ENCODE assay signal across 17 cellular contexts in genomic region chr19:18969953-18970659, GRCh38. TPM values are rescaled to one million over a fixed set of nuclear protein-coding genes. Genes with fewer than 3 reads are reported as not detected.
DNase-seq lines count a peak whose midpoint lies in the region; ATAC-seq and TF ChIP-seq lines count a peak whose summit lies in the region.
"Had no signal": no experiment of that assay in that cellular context is flagged by ENCODE, and none has a peak within 500 bp of the region (broad histone marks: within the 10 kb centered on the region; RNA-seq: fewer than 3 reads in every experiment).

No MANE protein-coding gene starts in this region.

- peak overlapping the region; percentile 63 for H2AK5ac ChIP-seq in IMR-90 (ENCODE audit: low read depth, low read length)

- H2BK5ac ChIP-seq in IMR-90 (ENCODE audit: low read depth, low read length, poor library complexity, severe bottlenecking) = peak overlapping the region; percentile 44

- no peak for DNase-seq in IMR-90
- no peak for DNase-seq in SK-N-SH
- DNase-seq in fibroblast of gingiva (ENCODE audit: low read depth) = peak; percentile 13
- no peak for DNase-seq in spleen
- no peak for DNase-seq in CD1c-positive myeloid dendritic cell (ENCODE audit: extremely low spot score)
- no peak for DNase-seq in neural progenitor cell (ENCODE audit: low spot score)
- DNase-seq in NCI-H526 (lab: John Stamatoyannopoulos, UW) = no peak
- no peak for DNase-seq in tibial artery
- DNase-seq: activated CD4-positive, alpha-beta T cell treated with anti-CD3 and anti-CD28 coated beads for 1 hour; activated CD8-positive, alpha-beta memory T cell treated with anti-CD3 and anti-CD28 coated beads, Interleukin-2, amount 50 U/mL, for 4 hours; activated naive CD4-positive, alpha-beta T cell treated with anti-CD3 and anti-CD28 coated beads, Interleukin-2, amount 10 ng/mL, durations not matched to agents 7 days and 5 days; CD8-positive, alpha-beta T cell; effector CD4-positive, alpha-beta T cell had no signal

- H3K4me3 ChIP-seq in IMR-90 (ENCODE audit: insufficient read depth, low read depth, low read length) = no peak overlapping the region
- peak overlapping the region in 1 of 2 experiments; percentile 41; a peak in 1 of 4 replicates for H3K4me3 ChIP-seq in SK-N-SH (ENCODE audit: low read depth in 2 of 2, low read length in 1 of 2)
- H3K4me3 ChIP-seq in spleen = no peak overlapping the region
- H3K4me3 ChIP-seq in neural progenitor cell = no peak overlapping the region
- no peak overlapping the region for H3K4me3 ChIP-seq in tibial artery
- H3K4me3 ChIP-seq: gastroesophageal sphincter, HAP-1 had no signal

- H3K9me3 Mint-ChIP-seq in neural progenitor cell = no peaks in the 10 kb centered on the region
- H3K9me3 Mint-ChIP-seq: activated naive CD4-positive, alpha-beta T cell treated with anti-CD3 and anti-CD28 coated beads, Interleukin-2, amount 10 ng/mL, durations not matched to agents 7 days and 5 days; stimulated activated naive CD8-positive, alpha-beta T cell treated with anti-CD3 and anti-CD28 coated beads, Interleukin-15, Interleukin-2, amounts not matched to agents 100 ng/mL and 50 ng/mL, for 24 hours; T-helper 1 cell treated with Interleukin-12 subunit alpha and Interleukin-12 subunit beta and Interleukin-4 antibody, amounts not matched to agents 30 μg/mL and 1 μg/mL, for 36 hours had no signal

- H3K4me1 Mint-ChIP-seq in neural progenitor cell = peaks cover 6% of the 10 kb centered on the region

- TF ChIP-seq CTCF in IMR-90 (conservative IDR thresholded peaks at IDR 0.05; ENCODE audit: low read depth, low read length) (no peak), SK-N-SH (IDR thresholded peaks at IDR 0.05) (no peak), spleen (IDR thresholded peaks at IDR 0.05 in 8 of 11, conservative IDR thresholded peaks at IDR 0.05 in 3 of 11) (no peak), neural progenitor cell (IDR thresholded peaks at IDR 0.05) (no peak), tibial artery (IDR thresholded peaks at IDR 0.05) (no peak)

- no peak for TF ChIP-seq POLR2A in IMR-90 (IDR thresholded peaks at IDR 0.05; ENCODE audit: low read depth, low read length)
- TF ChIP-seq POLR2A in spleen (IDR thresholded peaks at IDR 0.05) = no peak

- H3K9me3 ChIP-seq in IMR-90 (ENCODE audit: control insufficient read depth, insufficient read depth, low read length) (no peaks in the 10 kb centered on the region), SK-N-SH (no peaks in the 10 kb centered on the region), spleen (peaks cover 0 to 5% (median 0%) of the 10 kb centered on the region in 8 donors), neural progenitor cell (ENCODE audit: low read depth) (no peaks in the 10 kb centered on the region), tibial artery (no peaks in the 10 kb centered on the region)
- H3K9me3 ChIP-seq: gastroesophageal sphincter, HAP-1 had no signal

- H2BK120ac ChIP-seq in IMR-90 (ENCODE audit: low read depth, low read length) = peak overlapping the region; percentile 88

- H2AK9ac ChIP-seq in IMR-90 (replicated peaks; ENCODE audit: low read depth, low read length, poor library complexity) = peak overlapping the region; percentile 91

- intact Hi-C loops in IMR-90 (cut with micrococcal nuclease) = no loop called here
- intact Hi-C loops in spleen (cut with DNase I; ENCODE audit: low total_unique reads) = no loop called here
- intact Hi-C loops in tibial artery (cut with DNase I; ENCODE audit: low total_unique reads) = no loop called here

- in situ Hi-C loops in IMR-90 (cut with MboI; ENCODE audit: low sequenced_read_pairs) = no loop called here

- H3K4me2 ChIP-seq in IMR-90 (ENCODE audit: low read depth, low read length) (no peak overlapping the region), SK-N-SH (peak overlapping the region; percentile 67), neural progenitor cell (no peak overlapping the region)

- H3K14ac ChIP-seq in IMR-90 (replicated peaks; ENCODE audit: low read depth, low read length) = peak overlapping the region; percentile 58; the same call in 1 of the 2 replicates

- H3K9ac ChIP-seq in IMR-90 (ENCODE audit: low read depth, low read length) (0 out of 2 replicates have a peak overlapping the region, but pooled peaks have one; percentile 31), SK-N-SH (peak overlapping the region; percentile 57; the same call in 1 of the 2 replicates), neural progenitor cell (no peak overlapping the region)

- peak overlapping the region; percentile 14; the same call in 1 of the 2 replicates for H4K5ac ChIP-seq in IMR-90 (ENCODE audit: low read depth, low read length)

- H3K4ac ChIP-seq in IMR-90 (ENCODE audit: low read depth, low read length) = peak overlapping the region; percentile 82

- H2BK20ac ChIP-seq in IMR-90 (ENCODE audit: low read depth, low read length) = peak overlapping the region; percentile 57

- H3F3A ChIP-seq in SK-N-SH (replicated peaks; ENCODE audit: insufficient read depth) (peaks cover 18% of the 10 kb centered on the region), neural progenitor cell (ENCODE audit: low read depth) (peaks cover 5% of the 10 kb centered on the region)

- peak overlapping the region; percentile 60; the same call in 1 of the 3 replicates for H2BK15ac ChIP-seq in IMR-90 (ENCODE audit: low read depth, low read length)

- peak overlapping the region in 1 of 2 experiments; percentile 48; a peak in 2 of 4 replicates for H4K8ac ChIP-seq in IMR-90 (ENCODE audit: low read depth in 2 of 2, low read length in 2 of 2)

- H4K91ac ChIP-seq in IMR-90 (ENCODE audit: insufficient read depth, low read depth, low read length) = peak overlapping the region; percentile 38

- H3K36me3 Mint-ChIP-seq in neural progenitor cell = no peaks in the 10 kb centered on the region
- H3K36me3 Mint-ChIP-seq: activated naive CD4-positive, alpha-beta T cell treated with anti-CD3 and anti-CD28 coated beads, Interleukin-2, amount 10 ng/mL, durations not matched to agents 7 days and 5 days; CD8-positive, alpha-beta T cell had no signal

- H3K4me1 ChIP-seq in IMR-90 (ENCODE audit: control insufficient read depth, insufficient read depth, low read length) (peaks cover 12% of the 10 kb centered on the region), SK-N-SH (ENCODE audit: control insufficient read depth in 1 of 2, insufficient read depth in 2 of 2, low read depth in 1 of 2, low read length in 1 of 2) (peaks cover 0 to 15% of the 10 kb centered on the region in 2 experiments; a peak in 2 of 4 replicates), spleen (peaks cover 0 to 79% (median 48%) of the 10 kb centered on the region in 6 donors), neural progenitor cell (no peaks in the 10 kb centered on the region), tibial artery (peaks cover 0 to 14% (median 4%) of the 10 kb centered on the region in 4 donors)

- H3K23ac ChIP-seq in IMR-90 (ENCODE audit: low read depth, low read length) = peak overlapping the region; percentile 24; the same call in 1 of the 2 replicates

- H3K27ac ChIP-seq in IMR-90 (ENCODE audit: insufficient read depth, low read length) = peak overlapping the region; percentile 39; the same call in 1 of the 2 replicates
- peak overlapping the region in 1 of 2 experiments; percentile 92; a peak in 2 of 4 replicates for H3K27ac ChIP-seq in SK-N-SH (ENCODE audit: low read depth in 2 of 2, low read length in 1 of 2)
- peak overlapping the region in 6 of 8 donors; percentile 77 to 91 (median 88) for H3K27ac ChIP-seq in spleen
- H3K27ac ChIP-seq in neural progenitor cell = no peak overlapping the region
- no peak overlapping the region for H3K27ac ChIP-seq in tibial artery

- no peaks in the 10 kb centered on the region for H3K79me1 ChIP-seq in IMR-90 (ENCODE audit: low read depth in 1 of 2, low read length in 2 of 2)

- 96% methylated on average over 6 of the region's 13 CpGs; no CpG with 5 or more reads in 1 of the 2 experiments for WGBS in IMR-90 (ENCODE audit: extremely low coverage in 2 of 2, insufficient read length in 1 of 2), 2 experiments
- 75% methylated on average over 13 of the region's 13 CpGs for WGBS in SK-N-SH (ENCODE audit: low lambda C conversion rate)
- 76 to 90% (median 82%) methylated on average over 13 of the region's 13 CpGs for WGBS in spleen, 5 donors

- no peak overlapping the region for H3K4me3 Mint-ChIP-seq in neural progenitor cell
- H3K4me3 Mint-ChIP-seq: activated naive CD4-positive, alpha-beta T cell treated with anti-CD3 and anti-CD28 coated beads, Interleukin-2, amount 10 ng/mL, durations not matched to agents 7 days and 5 days; CD8-positive, alpha-beta T cell; stimulated activated naive CD8-positive, alpha-beta T cell treated with anti-CD3 and anti-CD28 coated beads, Interleukin-15, Interleukin-2, amounts not matched to agents 100 ng/mL and 50 ng/mL, for 24 hours; T-helper 1 cell treated with Interleukin-12 subunit alpha and Interleukin-12 subunit beta and Interleukin-4 antibody, amounts not matched to agents 30 μg/mL and 1 μg/mL, for 36 hours had no signal

- H3K79me2 ChIP-seq in SK-N-SH (ENCODE audit: insufficient read depth) (no peaks in the 10 kb centered on the region), neural progenitor cell (ENCODE audit: low read depth) (no peaks in the 10 kb centered on the region)

- TF ChIP-seq RAD21 in IMR-90 (IDR thresholded peaks at IDR 0.05; ENCODE audit: low read length) (no peak), SK-N-SH (IDR thresholded peaks at IDR 0.05; ENCODE audit: low read length) (no peak)

- no TSS peak for BruUV-seq in IMR-90 (replicated peaks; lab: Mats Ljungman, UMichigan)

- POLR2A ChIA-PET in IMR-90 (lab: Charles Lee; ENCODE audit: unreplicated experiment) = no interaction called here
- POLR2A ChIA-PET in SK-N-SH (lab: Yijun Ruan, JAX) = no interaction called here

- H4K20me1 ChIP-seq in IMR-90 (ENCODE audit: insufficient read depth, low read length) = no peaks in the 10 kb centered on the region
- no peaks in the 10 kb centered on the region for H4K20me1 ChIP-seq in SK-N-SH (ENCODE audit: insufficient read depth)
- H4K20me1 ChIP-seq in neural progenitor cell (ENCODE audit: low read depth) = no peaks in the 10 kb centered on the region

- no peak for TF ChIP-seq EP300 in SK-N-SH (IDR thresholded peaks at IDR 0.05; ENCODE audit: borderline replicate concordance in 1 of 2, low read depth in 1 of 2, low read length in 1 of 2)

- H3K27me3 ChIP-seq in IMR-90 (ENCODE audit: control insufficient read depth, insufficient read depth, low read length) = no peaks in the 10 kb centered on the region
- H3K27me3 ChIP-seq in SK-N-SH (ENCODE audit: insufficient read depth) = no peaks in the 10 kb centered on the region
- H3K27me3 ChIP-seq in spleen (replicated peaks in 1 of 7) = peaks cover 0 to 15% (median 0%) of the 10 kb centered on the region in 7 donors
- no peaks in the 10 kb centered on the region for H3K27me3 ChIP-seq in neural progenitor cell
- no peaks in the 10 kb centered on the region for H3K27me3 ChIP-seq in tibial artery

- no peaks in the 10 kb centered on the region for H3K9me2 ChIP-seq in SK-N-SH

- peak overlapping the region; percentile 79 for H2AFZ ChIP-seq in IMR-90 (replicated peaks; ENCODE audit: low read length, poor library complexity)
- H2AFZ ChIP-seq in SK-N-SH (ENCODE audit: low read depth) = peak overlapping the region; percentile 83
- H2AFZ ChIP-seq in neural progenitor cell (replicated peaks) = no peak overlapping the region

- ATAC-seq in IMR-90 (ENCODE audit: low read depth) = peak; percentile 7
- ATAC-seq: CD8-positive, alpha-beta T cell had no signal

- H3K36me3 ChIP-seq in IMR-90 (ENCODE audit: control insufficient read depth, insufficient read depth, low read length) (no peaks in the 10 kb centered on the region), SK-N-SH (replicated peaks in 1 of 2; ENCODE audit: control insufficient read depth in 1 of 2, insufficient read depth in 2 of 2, low read length in 1 of 2) (no peaks in the 10 kb centered on the region), spleen (no peaks in the 10 kb centered on the region), neural progenitor cell (no peaks in the 10 kb centered on the region), tibial artery (no peaks in the 10 kb centered on the region)
- H3K36me3 ChIP-seq: gastroesophageal sphincter, HAP-1 had no signal

- H3K56ac ChIP-seq in IMR-90 (ENCODE audit: extremely low read depth, insufficient read depth, low read length) = no peak overlapping the region

- CTCF ChIA-PET in IMR-90 (lab: Yijun Ruan, JAX) = no interaction called here
- CTCF ChIA-PET in SK-N-SH (lab: Yijun Ruan, JAX) = no interaction called here

- H3K27ac Mint-ChIP-seq in neural progenitor cell = no peak overlapping the region
- H3K27ac Mint-ChIP-seq: activated naive CD4-positive, alpha-beta T cell treated with anti-CD3 and anti-CD28 coated beads, Interleukin-2, amount 10 ng/mL, durations not matched to agents 7 days and 5 days; CD8-positive, alpha-beta T cell; stimulated activated naive CD8-positive, alpha-beta T cell treated with anti-CD3 and anti-CD28 coated beads, Interleukin-15, Interleukin-2, amounts not matched to agents 100 ng/mL and 50 ng/mL, for 24 hours; T-helper 1 cell treated with Interleukin-12 subunit alpha and Interleukin-12 subunit beta and Interleukin-4 antibody, amounts not matched to agents 30 μg/mL and 1 μg/mL, for 36 hours had no signal

- H3K27me3 Mint-ChIP-seq in neural progenitor cell (ENCODE audit: insufficient read depth, low read depth) = peaks cover 5% of the 10 kb centered on the region

- peak overlapping the region; percentile 29; the same call in 1 of the 2 replicates for H3K18ac ChIP-seq in IMR-90 (ENCODE audit: low read depth, low read length)

- dilution Hi-C loops in IMR-90 (cut with HindIII; ENCODE audit: low sequenced_read_pairs, unreplicated experiment) = no loop called here

- H3K9me1 ChIP-seq in IMR-90 (ENCODE audit: insufficient read depth, low read length) = no peaks in the 10 kb centered on the region

RNA-seq across cellular contexts. Expression of gene HOMER3, which starts 29.1 kb away (rescaled TPM):
- total RNA-seq in IMR-90 (2012; rRNA removed) (50.8 and 53.4 TPM in 2 replicates), spleen (100 to 1,000 TPM in 2 of 7 donors, 10 to 100 TPM in 5; 23.0 to 197 (median 80.0) TPM), neural progenitor cell (ENCODE audit: low replicate concordance) (28.2 and 66.9 TPM in 2 replicates)
- polyA plus RNA-seq in IMR-90 (2012; rRNA removed) (77.0 and 84.5 TPM in 2 replicates), SK-N-SH (2012; rRNA removed) (81.0 and 83.0 TPM in 2 replicates), spleen (100 to 1,000 TPM in 2 of 3 donors, 10 to 100 TPM in 1; 22.4 to 279 (median 148) TPM)
- 102 and 137 TPM in 2 replicates for polyA plus RNA-seq in IMR-90 (2012; cell fraction: cytosol; rRNA removed)
- polyA plus RNA-seq in IMR-90 (2012; cell fraction: nucleus; rRNA removed; ENCODE audit: low replicate concordance) = 80.0 and 184 TPM in 2 replicates
- 47.0 and 68.7 TPM in 2 replicates for polyA plus RNA-seq in SK-N-SH (2012; cell fraction: cytosol; rRNA removed)
- 122 and 185 TPM in 2 replicates for polyA plus RNA-seq in SK-N-SH (2012; cell fraction: nucleus; rRNA removed)

RNA-seq across cellular contexts. Expression of gene DDX49, which starts 50.6 kb away (rescaled TPM):
- total RNA-seq in IMR-90 (2012; rRNA removed) = 50.9 and 55.8 TPM in 2 replicates
- 52.1 and 61.9 TPM in 2 replicates for polyA plus RNA-seq in IMR-90 (2012; rRNA removed)
- polyA plus RNA-seq in IMR-90 (2012; cell fraction: cytosol; rRNA removed) = 52.5 and 65.2 TPM in 2 replicates
- polyA plus RNA-seq in IMR-90 (2012; cell fraction: nucleus; rRNA removed; ENCODE audit: low replicate concordance) = 50.7 and 114 TPM in 2 replicates
- polyA plus RNA-seq in SK-N-SH (2012; rRNA removed) = 81.7 and 86.8 TPM in 2 replicates
- polyA plus RNA-seq in SK-N-SH (2012; cell fraction: cytosol; rRNA removed) = 47.6 and 65.1 TPM in 2 replicates
- polyA plus RNA-seq in SK-N-SH (2012; cell fraction: nucleus; rRNA removed) = 104 and 112 TPM in 2 replicates
- total RNA-seq in spleen = 10 to 100 TPM; 31.0 to 42.6 (median 34.8) TPM
- 10 to 100 TPM; 37.4 to 48.0 (median 38.7) TPM for polyA plus RNA-seq in spleen
- total RNA-seq in neural progenitor cell (ENCODE audit: low replicate concordance) = 19.9 and 23.4 TPM in 2 replicates

RNA-seq across cellular contexts. Expression of gene COPE, which starts 50.9 kb away (rescaled TPM):
- total RNA-seq in IMR-90 (2012; rRNA removed) (310 and 347 TPM in 2 replicates), spleen (100 to 1,000 TPM; 135 to 261 (median 158) TPM), neural progenitor cell (ENCODE audit: low replicate concordance) (95.2 and 225 TPM in 2 replicates)
- polyA plus RNA-seq in IMR-90 (2012; rRNA removed) (461 and 500 TPM in 2 replicates), SK-N-SH (2012; rRNA removed) (412 and 450 TPM in 2 replicates), spleen (100 to 1,000 TPM; 164 to 248 (median 196) TPM)
- polyA plus RNA-seq in IMR-90 (2012; cell fraction: cytosol; rRNA removed) = 350 and 779 TPM in 2 replicates
- polyA plus RNA-seq in IMR-90 (2012; cell fraction: nucleus; rRNA removed; ENCODE audit: low replicate concordance) = 196 and 505 TPM in 2 replicates
- 182 and 282 TPM in 2 replicates for polyA plus RNA-seq in SK-N-SH (2012; cell fraction: cytosol; rRNA removed)
- polyA plus RNA-seq in SK-N-SH (2012; cell fraction: nucleus; rRNA removed) = 272 and 273 TPM in 2 replicates

Comparison
In these comparisons a context has a peak if more than half of its experiments do, and no peak if none do; other contexts are left out.
1. H3K27ac ChIP-seq: peak in IMR-90 (single experiment) and spleen (6 of 8); none in neural progenitor cell (single experiment) and tibial artery (0 of 2).